ENCODE assay signal across 3 cellular contexts in the genomic region with DNA sequence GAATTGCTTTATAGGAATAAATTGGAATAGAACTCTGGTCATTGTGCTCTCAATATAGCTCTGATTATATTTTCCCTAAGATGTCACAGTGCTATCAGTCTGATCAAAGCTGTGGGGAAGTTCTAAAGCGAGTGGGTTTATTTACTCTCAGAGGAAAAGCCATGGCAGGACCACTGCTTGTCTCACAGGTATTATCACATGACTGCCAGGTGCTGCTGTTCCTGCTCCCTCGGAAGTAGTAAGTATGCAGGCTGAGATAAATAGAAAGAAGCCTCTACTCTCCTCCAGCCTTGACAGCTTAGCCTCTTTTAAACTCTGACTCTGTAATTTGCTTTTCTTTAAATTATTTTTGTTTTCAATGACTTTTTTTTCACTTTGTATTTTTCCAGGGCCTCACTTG.
TF ChIP-seq lines count a peak whose summit lies in the region.

No MANE protein-coding gene starts in this region.

TF ChIP-seq in GM12891, 5 proteins besides CTCF, POLR2A, EP300 and RAD21:
- TF ChIP-seq TAF1 (IDR thresholded peaks at IDR 0.05; ENCODE audit: low read depth, low read length) (no peak), SPI1 (IDR thresholded peaks at IDR 0.05; ENCODE audit: low read depth, low read length) (no peak), PAX5 (IDR thresholded peaks at IDR 0.05; ENCODE audit: insufficient read depth, low read length, severe bottlenecking) (no peak), POU2F2 (IDR thresholded peaks at IDR 0.05; ENCODE audit: low read depth, low read length) (no peak), POLR2AphosphoS5 (IDR thresholded peaks at IDR 0.05; ENCODE audit: low read depth, low read length) (no peak)

TF ChIP-seq in IMR-90, 13 proteins besides CTCF, POLR2A, EP300 and RAD21 (continued from another document):
- TF ChIP-seq, protein P1, sequence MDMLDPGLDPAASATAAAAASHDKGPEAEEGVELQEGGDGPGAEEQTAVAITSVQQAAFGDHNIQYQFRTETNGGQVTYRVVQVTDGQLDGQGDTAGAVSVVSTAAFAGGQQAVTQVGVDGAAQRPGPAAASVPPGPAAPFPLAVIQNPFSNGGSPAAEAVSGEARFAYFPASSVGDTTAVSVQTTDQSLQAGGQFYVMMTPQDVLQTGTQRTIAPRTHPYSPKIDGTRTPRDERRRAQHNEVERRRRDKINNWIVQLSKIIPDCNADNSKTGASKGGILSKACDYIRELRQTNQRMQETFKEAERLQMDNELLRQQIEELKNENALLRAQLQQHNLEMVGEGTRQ (IDR thresholded peaks at IDR 0.05; ENCODE audit: low read depth, low read length), result no peak
- TF ChIP-seq FOS (IDR thresholded peaks at IDR 0.05; ENCODE audit: low read depth, low read length) (no peak), MXI1 (IDR thresholded peaks at IDR 0.05; ENCODE audit: borderline replicate concordance, low read depth, low read length) (no peak), RFX5 (IDR thresholded peaks at IDR 0.05; ENCODE audit: low read depth, low read length) (no peak), NFE2L2 (IDR thresholded peaks at IDR 0.05; ENCODE audit: low read depth, low read length) (no peak), BHLHE40 (IDR thresholded peaks at IDR 0.05; ENCODE audit: low read depth, low read length) (no peak), CHD1 (IDR thresholded peaks at IDR 0.05; ENCODE audit: low read depth, low read length) (no peak), RCOR1 (IDR thresholded peaks at IDR 0.05; ENCODE audit: insufficient replicate concordance, low read length) (no peak), MAZ (IDR thresholded peaks at IDR 0.05; ENCODE audit: borderline replicate concordance, low read depth, low read length) (no peak), CEBPB (IDR thresholded peaks at IDR 0.05; ENCODE audit: low read depth, low read length) (no peak), SMC3 (IDR thresholded peaks at IDR 0.05; ENCODE audit: low read depth, low read length) (no peak)
- TF ChIP-seq, protein P2, sequence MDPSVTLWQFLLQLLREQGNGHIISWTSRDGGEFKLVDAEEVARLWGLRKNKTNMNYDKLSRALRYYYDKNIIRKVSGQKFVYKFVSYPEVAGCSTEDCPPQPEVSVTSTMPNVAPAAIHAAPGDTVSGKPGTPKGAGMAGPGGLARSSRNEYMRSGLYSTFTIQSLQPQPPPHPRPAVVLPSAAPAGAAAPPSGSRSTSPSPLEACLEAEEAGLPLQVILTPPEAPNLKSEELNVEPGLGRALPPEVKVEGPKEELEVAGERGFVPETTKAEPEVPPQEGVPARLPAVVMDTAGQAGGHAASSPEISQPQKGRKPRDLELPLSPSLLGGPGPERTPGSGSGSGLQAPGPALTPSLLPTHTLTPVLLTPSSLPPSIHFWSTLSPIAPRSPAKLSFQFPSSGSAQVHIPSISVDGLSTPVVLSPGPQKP (IDR thresholded peaks at IDR 0.05; ENCODE audit: borderline replicate concordance, low read depth, low read length), result no peak
TF ChIP-seq in IMR-90: peak in this region for 0.

TF ChIP-seq in WTC11, 78 proteins besides CTCF, POLR2A, EP300 and RAD21 (continued from another document):
- TF ChIP-seq GABPB1 (CRISPR knock-in tag; IDR thresholded peaks at IDR 0.05) (no peak), ZNF263 (CRISPR knock-in tag; IDR thresholded peaks at IDR 0.05; ENCODE audit: low read depth) (no peak), ZNF396 (CRISPR knock-in tag; IDR thresholded peaks at IDR 0.05; ENCODE audit: borderline replicate concordance) (no peak)
- TF ChIP-seq, protein P1 (CRISPR knock-in tag; IDR thresholded peaks at IDR 0.05), result peak; percentile 60; the same call in 1 of the 2 replicates
- TF ChIP-seq, protein P3, sequence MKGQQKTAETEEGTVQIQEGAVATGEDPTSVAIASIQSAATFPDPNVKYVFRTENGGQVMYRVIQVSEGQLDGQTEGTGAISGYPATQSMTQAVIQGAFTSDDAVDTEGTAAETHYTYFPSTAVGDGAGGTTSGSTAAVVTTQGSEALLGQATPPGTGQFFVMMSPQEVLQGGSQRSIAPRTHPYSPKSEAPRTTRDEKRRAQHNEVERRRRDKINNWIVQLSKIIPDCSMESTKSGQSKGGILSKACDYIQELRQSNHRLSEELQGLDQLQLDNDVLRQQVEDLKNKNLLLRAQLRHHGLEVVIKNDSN (CRISPR knock-in tag; IDR thresholded peaks at IDR 0.05), result peak; percentile 24; the same call in 1 of the 2 replicates
TF ChIP-seq in WTC11: peak in this region for 2.
